ENCODE assay signal across 11 cellular contexts in genomic region chr9:128944966-128945365, GRCh38. TPM values are rescaled to one million over a fixed set of nuclear protein-coding genes. Genes with fewer than 3 reads are reported as not detected.
DNase-seq lines count a peak whose midpoint lies in the region; ATAC-seq, FAIRE-seq and TF ChIP-seq lines count a peak whose summit lies in the region.
"Not testable (repeated sequence)": the region's sequence is repeated elsewhere in the genome, so short reads cannot be mapped to it uniquely, and the experiment has no call there.
"Had no signal": no experiment of that assay in that cellular context is flagged by ENCODE, and none has a peak within 500 bp of the region (broad histone marks: within the 10 kb centered on the region; RNA-seq: fewer than 3 reads in every experiment).

No MANE protein-coding gene starts in this region.

- CTCF ChIA-PET in RWPE1 (lab: Yijun Ruan, JAX); K562 (lab: Yijun Ruan, JAX; ENCODE audit: low intra/inter-chr PET ratio): not testable (repeated sequence)

- DNase-seq in RWPE1 (ENCODE audit: low spot score); activated T-cell treated with anti-CD3 and anti-CD28 coated beads, Interleukin-2, amount 50 U/mL, for 24 hours; K562 (ENCODE audit: extremely low read depth in 1 of 4, low spot score in 3 of 4); stimulated activated effector memory CD8-positive, alpha-beta T cell treated with anti-CD3 and anti-CD28 coated beads, Interleukin-12 subunit alpha, Interleukin-12 subunit beta, amount 100 ng/mL, for 72 hours (ENCODE audit: low spot score in 2 of 2): not testable (repeated sequence)
- DNase-seq in kidney (peak; percentile 26), mesenteric fat pad (ENCODE audit: low spot score) (peak; percentile 41), posterior vena cava (ENCODE audit: low spot score) (peak; percentile 63)

- not testable (repeated sequence) for H2AFZ ChIP-seq in K562 (ENCODE audit: low read depth, low read length)

- H3K4me1 Mint-ChIP-seq in activated T-cell treated with anti-CD3 and anti-CD28 coated beads, Interleukin-2, amount 50 U/mL, for 24 hours (ENCODE audit: low read depth) = peaks cover 23% of the 10 kb centered on the region
- H3K4me1 Mint-ChIP-seq in stimulated activated effector memory CD8-positive, alpha-beta T cell treated with anti-CD3 and anti-CD28 coated beads, Interleukin-12 subunit alpha, Interleukin-12 subunit beta, amount 100 ng/mL, for 72 hours = peaks cover 22% of the 10 kb centered on the region

- H3K36me3 Mint-ChIP-seq in activated T-cell treated with anti-CD3 and anti-CD28 coated beads, Interleukin-2, amount 50 U/mL, for 24 hours (ENCODE audit: low read depth) = peaks cover 50% of the 10 kb centered on the region
- H3K36me3 Mint-ChIP-seq in stimulated activated effector memory CD8-positive, alpha-beta T cell treated with anti-CD3 and anti-CD28 coated beads, Interleukin-12 subunit alpha, Interleukin-12 subunit beta, amount 100 ng/mL, for 72 hours = peaks cover 38% of the 10 kb centered on the region

- H3K27me3 ChIP-seq in K562 (ENCODE audit: control insufficient read depth in 2 of 2, insufficient read depth in 2 of 2, low read length in 2 of 2) = not testable (repeated sequence)

- H3K9ac ChIP-seq in K562 (ENCODE audit: insufficient read depth in 1 of 2, low read depth in 2 of 2, low read length in 2 of 2); kidney (ENCODE audit: low read length in 2 of 2): not testable (repeated sequence)

- not testable (repeated sequence) for H3K9me3 ChIP-seq in K562 (replicated peaks; ENCODE audit: control insufficient read depth, insufficient read depth, low read depth, low read length); kidney (ENCODE audit: control insufficient read depth in 1 of 2, low read length in 2 of 2)

- intact Hi-C loops in K562 (cut with micrococcal nuclease); kidney (cut with DNase I); posterior vena cava (cut with DNase I): not testable (repeated sequence)

- 93% methylated on average over 7 of the region's 7 CpGs for WGBS in K562 (ENCODE audit: insufficient coverage, low coverage, missing lambda C conversion rate)

- not testable (repeated sequence) for H3K4me2 ChIP-seq in K562 (ENCODE audit: insufficient read depth, low read length)

- not testable (repeated sequence) for TF ChIP-seq RAD21 in K562 (CRISPR knock-in tag; conservative IDR thresholded peaks at IDR 0.05 in 1 of 2, IDR thresholded peaks at IDR 0.05 in 1 of 2)

- not testable (repeated sequence) for H3K9me1 ChIP-seq in K562 (ENCODE audit: control insufficient read depth, insufficient read depth, low read length)

- POLR2A ChIA-PET in RWPE1 (lab: Yijun Ruan, JAX; ENCODE audit: low non-redundant PET) = interaction anchor here (0.6 kb wide), 2 partner anchors 29 to 79 kb away, joined by 4 read pairs; no protein-coding TSS in a partner anchor
- POLR2A ChIA-PET in K562 (lab: Yijun Ruan, JAX) = interaction anchor here (0.6 kb wide), 2 partner anchors 68 to 256 kb away, joined by 3 to 7 read pairs; partner anchors contain the start of gene SET

- peak overlapping the region; percentile 52 for H3K27ac Mint-ChIP-seq in activated T-cell treated with anti-CD3 and anti-CD28 coated beads, Interleukin-2, amount 50 U/mL, for 24 hours
- H3K27ac Mint-ChIP-seq in stimulated activated effector memory CD8-positive, alpha-beta T cell treated with anti-CD3 and anti-CD28 coated beads, Interleukin-12 subunit alpha, Interleukin-12 subunit beta, amount 100 ng/mL, for 72 hours = peak overlapping the region; percentile 43

- not testable (repeated sequence) for H3K27me3 Mint-ChIP-seq in activated T-cell treated with anti-CD3 and anti-CD28 coated beads, Interleukin-2, amount 50 U/mL, for 24 hours

- not testable (repeated sequence) for H3K9me3 Mint-ChIP-seq in activated T-cell treated with anti-CD3 and anti-CD28 coated beads, Interleukin-2, amount 50 U/mL, for 24 hours; stimulated activated effector memory CD8-positive, alpha-beta T cell treated with anti-CD3 and anti-CD28 coated beads, Interleukin-12 subunit alpha, Interleukin-12 subunit beta, amount 100 ng/mL, for 72 hours

- not testable (repeated sequence) for H4K20me1 ChIP-seq in K562 (replicated peaks; ENCODE audit: control insufficient read depth, insufficient read depth, low read length)

- not testable (repeated sequence) for BruUV-seq in K562 (replicated peaks; lab: Mats Ljungman, UMichigan)

- not testable (repeated sequence) for ATAC-seq in K562; stimulated activated effector memory CD8-positive, alpha-beta T cell treated with anti-CD3 and anti-CD28 coated beads, Interleukin-12 subunit alpha, Interleukin-12 subunit beta, amount 100 ng/mL, for 72 hours

- H3K27ac ChIP-seq in 22Rv1 (0 out of 2 replicates have a peak overlapping the region, but pooled peaks have one; percentile 20), RWPE1 (peak overlapping the region; percentile 69)
- H3K27ac ChIP-seq in K562 (ENCODE audit: extremely low read depth, low read depth, low read length); kidney (ENCODE audit: low read depth in 2 of 2, low read length in 2 of 2): not testable (repeated sequence)

- not testable (repeated sequence) for H3K4me3 ChIP-seq in K562; kidney (ENCODE audit: low read length in 2 of 2)

- not testable (repeated sequence) for FAIRE-seq in K562 (lab: Jason Lieb, UNC); kidney (lab: Jason Lieb, UNC)

- TF ChIP-seq POLR2A in K562 (conservative IDR thresholded peaks at IDR 0.05) = not testable (repeated sequence)

- TF ChIP-seq EP300 in K562 (IDR thresholded peaks at IDR 0.05; ENCODE audit: low read length) = not testable (repeated sequence)

- peaks cover 42% of the 10 kb centered on the region for H3K79me2 ChIP-seq in K562 (ENCODE audit: control insufficient read depth, insufficient read depth, low read length)

- H3K4me3 Mint-ChIP-seq in activated T-cell treated with anti-CD3 and anti-CD28 coated beads, Interleukin-2, amount 50 U/mL, for 24 hours; stimulated activated effector memory CD8-positive, alpha-beta T cell treated with anti-CD3 and anti-CD28 coated beads, Interleukin-12 subunit alpha, Interleukin-12 subunit beta, amount 100 ng/mL, for 72 hours: not testable (repeated sequence)

- H3K36me3 ChIP-seq in K562 (ENCODE audit: control insufficient read depth, insufficient read depth, low read length) = peaks cover 25% of the 10 kb centered on the region; the same call in 2 of the 3 replicates
- not testable (repeated sequence) for H3K36me3 ChIP-seq in kidney (ENCODE audit: control insufficient read depth in 1 of 2, insufficient read depth in 2 of 2, low read length in 2 of 2)

- H3K4me1 ChIP-seq in K562 (replicated peaks in 1 of 2; ENCODE audit: control insufficient read depth in 2 of 2, insufficient read depth in 2 of 2, low read length in 2 of 2) (peaks cover 25 to 55% of the 10 kb centered on the region in 2 experiments), kidney (ENCODE audit: control insufficient read depth in 1 of 2, insufficient read depth in 1 of 2, low read depth in 1 of 2, low read length in 2 of 2) (peaks cover 4 to 19% of the 10 kb centered on the region in 2 donors)

- not testable (repeated sequence) for TF ChIP-seq CTCF in 22Rv1 (IDR thresholded peaks at IDR 0.05); RWPE1 (conservative IDR thresholded peaks at IDR 0.05; ENCODE audit: low read depth); K562 (IDR thresholded peaks at IDR 0.05 in 2 of 3, conservative IDR thresholded peaks at IDR 0.05 in 1 of 3; ENCODE audit: insufficient read depth in 2 of 3, low read depth in 1 of 3, low read length in 3 of 3); kidney (IDR thresholded peaks at IDR 0.05; ENCODE audit: borderline replicate concordance, extremely low read depth, insufficient read depth)

- in situ Hi-C loops in K562 (cut with MboI) = not testable (repeated sequence)

RNA-seq across cellular contexts. Expression of gene DOLK, which starts 2.4 kb away (rescaled TPM):
- 13.9 and 44.2 TPM in 2 replicates for total RNA-seq in K562 (2011; cell fraction: chromatin; rRNA removed; ENCODE audit: low replicate concordance)
- total RNA-seq in K562 (2011; cell fraction: nucleolus; rRNA removed) = 48.2 and 55.4 TPM in 2 replicates
- total RNA-seq in K562 (2011; cell fraction: nucleoplasm; rRNA removed) = 27.6 and 38.4 TPM in 2 replicates
- total RNA-seq in K562 (2014; rRNA removed) = 11.7 and 18.4 TPM in 2 replicates
- total RNA-seq in K562 (2014; rRNA removed; fragmentation: Illumina TruSeq; extraction: Trizol) = 7.5 and 8.4 TPM in 2 replicates
- 13.7 and 14.0 TPM in 2 replicates for total RNA-seq in K562 (2015; rRNA removed; fragmentation: Illumina TruSeq; extraction: Trizol)
- 14.2 and 14.7 TPM in 2 replicates for total RNA-seq in K562 (2021)
- 10.8 and 13.0 TPM in 2 replicates for polyA plus RNA-seq in K562 (2011; rRNA removed)
- 15.7 and 32.2 TPM in 2 replicates for polyA plus RNA-seq in K562 (2011; cell fraction: cytosol; rRNA removed)
- polyA plus RNA-seq in K562 (2011; cell fraction: nucleus; rRNA removed) = 9.0 and 11.9 TPM in 2 replicates
- polyA plus RNA-seq in K562 (2012) = 9.5 and 16.7 TPM in 2 replicates
- 14.0 and 15.0 TPM in 2 replicates for polyA plus RNA-seq in K562 (2014; fragmentation: Illumina TruSeq; extraction: Trizol)
- 1 to 10 TPM; 2.6 to 3.7 TPM for polyA plus RNA-seq in K562 (2014; fragmentation: Nextera tagmentation; extraction: Ambion mirVana)
- polyA plus RNA-seq in K562 (2014; rRNA removed) = 10.6 and 11.1 TPM in 2 replicates
- 16.4 and 25.9 TPM in 2 replicates for polyA minus RNA-seq in K562 (2011; rRNA and poly(A)+ RNA removed)
- 6.7 and 11.4 TPM in 2 replicates for polyA minus RNA-seq in K562 (2011; cell fraction: cytosol; rRNA and poly(A)+ RNA removed)
- 16.6 and 23.7 TPM in 2 replicates for polyA minus RNA-seq in K562 (2011; cell fraction: nucleus; rRNA and poly(A)+ RNA removed)
- total RNA-seq in kidney = 13.9 TPM
- 17.0 TPM for polyA plus RNA-seq in kidney (ENCODE audit: insufficient read depth, low read depth, low replicate concordance)
- 16.7 TPM for total RNA-seq in mesenteric fat pad
- 1 to 10 TPM; 9.0 to 10.0 TPM for total RNA-seq in posterior vena cava

RNA-seq across cellular contexts. Expression of gene NUP188, which starts 2.5 kb away (rescaled TPM):
- total RNA-seq in K562 (2011; cell fraction: chromatin; rRNA removed; ENCODE audit: low replicate concordance) = 545 and 736 TPM in 2 replicates
- total RNA-seq in K562 (2011; cell fraction: nucleolus; rRNA removed) = 287 and 308 TPM in 2 replicates
- total RNA-seq in K562 (2011; cell fraction: nucleoplasm; rRNA removed) = 273 and 303 TPM in 2 replicates
- total RNA-seq in K562 (2014; rRNA removed) = 64.3 and 92.3 TPM in 2 replicates
- 66.6 and 84.5 TPM in 2 replicates for total RNA-seq in K562 (2014; rRNA removed; fragmentation: Illumina TruSeq; extraction: Trizol)
- total RNA-seq in K562 (2015; rRNA removed; fragmentation: Illumina TruSeq; extraction: Trizol) = 69.9 and 70.6 TPM in 2 replicates
- total RNA-seq in K562 (2021) = 123 and 135 TPM in 2 replicates
- 71.2 and 106 TPM in 2 replicates for polyA plus RNA-seq in K562 (2011; rRNA removed)
- polyA plus RNA-seq in K562 (2011; cell fraction: cytosol; rRNA removed) = 109 and 123 TPM in 2 replicates
- polyA plus RNA-seq in K562 (2011; cell fraction: nucleus; rRNA removed) = 185 and 200 TPM in 2 replicates
- 61.5 and 77.1 TPM in 2 replicates for polyA plus RNA-seq in K562 (2012)
- polyA plus RNA-seq in K562 (2014; fragmentation: Illumina TruSeq; extraction: Trizol) = 107 and 110 TPM in 2 replicates
- polyA plus RNA-seq in K562 (2014; fragmentation: Nextera tagmentation; extraction: Ambion mirVana) = 10 to 100 TPM; 11.7 to 17.9 TPM
- polyA plus RNA-seq in K562 (2014; rRNA removed) = 64.7 and 70.6 TPM in 2 replicates
- polyA minus RNA-seq in K562 (2011; rRNA and poly(A)+ RNA removed) = 241 and 300 TPM in 2 replicates
- polyA minus RNA-seq in K562 (2011; cell fraction: cytosol; rRNA and poly(A)+ RNA removed) = 193 and 215 TPM in 2 replicates
- polyA minus RNA-seq in K562 (2011; cell fraction: nucleus; rRNA and poly(A)+ RNA removed) = 102 and 146 TPM in 2 replicates
- total RNA-seq in kidney = 27.9 TPM
- polyA plus RNA-seq in kidney (ENCODE audit: insufficient read depth, low read depth, low replicate concordance) = 6.4 TPM
- 50.6 TPM for total RNA-seq in mesenteric fat pad
- total RNA-seq in posterior vena cava = 10 to 100 TPM; 33.2 to 34.1 TPM

RNA-seq across cellular contexts. Expression of gene PHYHD1, which starts 24.2 kb away (rescaled TPM):
- 1.0 and 4.9 TPM in 2 replicates for total RNA-seq in K562 (2011; cell fraction: chromatin; rRNA removed; ENCODE audit: low replicate concordance)
- total RNA-seq in K562 (2011; cell fraction: nucleolus; rRNA removed) = 1.0 and 1.3 TPM in 2 replicates
- total RNA-seq in K562 (2011; cell fraction: nucleoplasm; rRNA removed) = 1.4 and 1.8 TPM in 2 replicates
- total RNA-seq in K562 (2014; rRNA removed) (0.49 and 1.3 TPM in 2 replicates), K562 (2014; rRNA removed; fragmentation: Illumina TruSeq; extraction: Trizol) (0.45 and 0.69 TPM in 2 replicates), K562 (2015; rRNA removed; fragmentation: Illumina TruSeq; extraction: Trizol) (0.36 and 0.79 TPM in 2 replicates), K562 (2021) (0.58 and 0.66 TPM in 2 replicates), kidney (59.0 TPM), mesenteric fat pad (13.6 TPM), posterior vena cava (10 to 100 TPM; 11.4 to 24.8 TPM)
- polyA plus RNA-seq in K562 (2011; rRNA removed) (1.2 and 2.1 TPM in 2 replicates), K562 (2014; fragmentation: Illumina TruSeq; extraction: Trizol) (0.80 and 1.0 TPM in 2 replicates), K562 (2014; fragmentation: Nextera tagmentation; extraction: Ambion mirVana) (1 to 10 TPM in 1 of 2 experiments, under 1 TPM in 1; 0.80 to 1.0 TPM), K562 (2014; rRNA removed) (0.32 and 0.91 TPM in 2 replicates), kidney (ENCODE audit: insufficient read depth, low read depth, low replicate concordance) (122 TPM)
- 2.2 and 2.5 TPM in 2 replicates for polyA plus RNA-seq in K562 (2011; cell fraction: cytosol; rRNA removed)
- polyA plus RNA-seq in K562 (2011; cell fraction: nucleus; rRNA removed) = 3.7 and 4.1 TPM in 2 replicates
- polyA plus RNA-seq in K562 (2012) = 0.87 and 1.2 TPM in 2 replicates
- 0.48 and 2.0 TPM in 2 replicates for polyA minus RNA-seq in K562 (2011; rRNA and poly(A)+ RNA removed)
- not detected in 2 replicates for polyA minus RNA-seq in K562 (2011; cell fraction: cytosol; rRNA and poly(A)+ RNA removed)
- 0.54 and 1.1 TPM in 2 replicates for polyA minus RNA-seq in K562 (2011; cell fraction: nucleus; rRNA and poly(A)+ RNA removed)
- polyA plus RNA-seq: A549; CD14-positive monocyte; CD4-positive, alpha-beta memory T cell had no signal
